In genomic region chr1:46522184-46522968, GRCh38 we compare ENCODE assay signal across 10 cellular contexts. TPM values are rescaled to one million over a fixed set of nuclear protein-coding genes. Genes with fewer than 3 reads are reported as not detected.
DNase-seq lines count a peak whose midpoint lies in the region; ATAC-seq and TF ChIP-seq lines count a peak whose summit lies in the region.
"Had no signal": no experiment of that assay in that cellular context is flagged by ENCODE, and none has a peak within 500 bp of the region (broad histone marks: within the 10 kb centered on the region; RNA-seq: fewer than 3 reads in every experiment).

No MANE protein-coding gene starts in this region.

- H3K4me1 ChIP-seq in body of pancreas: peaks cover 15% of the 10 kb centered on the region
- H3K4me1 ChIP-seq in BE2C: no peaks in the 10 kb centered on the region

- peak overlapping the region; percentile 12 for H3K4me3 Mint-ChIP-seq in activated T-cell treated with anti-CD3 and anti-CD28 coated beads, Interleukin-2, amount 50 U/mL, for 24 hours
- H3K4me3 Mint-ChIP-seq in mesothelial cell of epicardium: no peak overlapping the region
- H3K4me3 Mint-ChIP-seq: activated B cell treated with CpG ODN at 0.5 μM for 24 hours, naive B cell had no signal

- no peak for TF ChIP-seq CTCF in NB4 (IDR thresholded peaks at IDR 0.05; ENCODE audit: low read depth, low read length)
- no peak for TF ChIP-seq CTCF in body of pancreas (IDR thresholded peaks at IDR 0.05)
- no peak for TF ChIP-seq CTCF in mesothelial cell of epicardium (IDR thresholded peaks at IDR 0.05; ENCODE audit: unreplicated experiment)
- no peak for TF ChIP-seq CTCF in BE2C (IDR thresholded peaks at IDR 0.05; ENCODE audit: low read depth, low read length)

- intact Hi-C loops in body of pancreas (cut with DNase I): no loop called here

- peak; percentile 68 for ATAC-seq in body of pancreas
- no peak for ATAC-seq in GM21526 (IDR thresholded peaks at IDR 0.05; ENCODE audit: low FRiP score, unreplicated experiment)

- H3K27ac ChIP-seq in body of pancreas: peak overlapping the region in 3 of 4 donors; percentile 43 to 51 (median 43)

- H3K36me3 ChIP-seq in body of pancreas (replicated peaks in 1 of 2; ENCODE audit: insufficient read depth in 1 of 2, low read depth in 2 of 2) (no peaks in the 10 kb centered on the region), BE2C (no peaks in the 10 kb centered on the region)

- no peak overlapping the region for H3K4me3 ChIP-seq in NB4 (ENCODE audit: low read depth, low read length)
- H3K4me3 ChIP-seq in body of pancreas: no peak overlapping the region
- no peak overlapping the region for H3K4me3 ChIP-seq in BE2C (ENCODE audit: low read depth, low read length)

- H3K9me3 ChIP-seq in body of pancreas (no peaks in the 10 kb centered on the region), BE2C (no peaks in the 10 kb centered on the region)

- DNase-seq in activated T-cell treated with anti-CD3 and anti-CD28 coated beads, Interleukin-2, amount 50 U/mL, for 24 hours: peak; percentile 46
- no peak for DNase-seq in activated T-cell treated with anti-CD3 and anti-CD28 coated beads for 4 hours
- DNase-seq in NB4 (ENCODE audit: low read depth): peak; percentile 85
- peak; percentile 33 to 65 (median 58) for DNase-seq in body of pancreas
- no peak for DNase-seq in mesothelial cell of epicardium (ENCODE audit: low spot score in 2 of 2, unreplicated experiment in 2 of 2)
- no peak for DNase-seq in BE2C
- no peak for DNase-seq in COR-L47 (lab: John Stamatoyannopoulos, UW)
- DNase-seq: activated B cell treated with CpG ODN at 0.5 μM for 24 hours, naive B cell had no signal

- H3K27ac Mint-ChIP-seq in activated T-cell treated with anti-CD3 and anti-CD28 coated beads, Interleukin-2, amount 50 U/mL, for 24 hours: peak overlapping the region; percentile 85
- peak overlapping the region; percentile 59 for H3K27ac Mint-ChIP-seq in mesothelial cell of epicardium
- H3K27ac Mint-ChIP-seq: activated B cell treated with CpG ODN at 0.5 μM for 24 hours, naive B cell had no signal

- H3K27me3 ChIP-seq in body of pancreas (no peaks in the 10 kb centered on the region), BE2C (no peaks in the 10 kb centered on the region)

- H3K4me1 Mint-ChIP-seq in activated T-cell treated with anti-CD3 and anti-CD28 coated beads, Interleukin-2, amount 50 U/mL, for 24 hours (ENCODE audit: low read depth): peaks cover 15% of the 10 kb centered on the region
- peaks cover 53% of the 10 kb centered on the region for H3K4me1 Mint-ChIP-seq in mesothelial cell of epicardium
- H3K4me1 Mint-ChIP-seq: activated B cell treated with CpG ODN at 0.5 μM for 24 hours, naive B cell had no signal

- H3K9me3 Mint-ChIP-seq in activated T-cell treated with anti-CD3 and anti-CD28 coated beads, Interleukin-2, amount 50 U/mL, for 24 hours: no peaks in the 10 kb centered on the region
- no peaks in the 10 kb centered on the region for H3K9me3 Mint-ChIP-seq in mesothelial cell of epicardium
- H3K9me3 Mint-ChIP-seq: activated B cell treated with CpG ODN at 0.5 μM for 24 hours, naive B cell had no signal

- H3K36me3 Mint-ChIP-seq in activated T-cell treated with anti-CD3 and anti-CD28 coated beads, Interleukin-2, amount 50 U/mL, for 24 hours (ENCODE audit: low read depth): no peaks in the 10 kb centered on the region
- H3K36me3 Mint-ChIP-seq in mesothelial cell of epicardium: no peaks in the 10 kb centered on the region
- H3K36me3 Mint-ChIP-seq: naive B cell had no signal

- TF ChIP-seq POLR2A in NB4 (IDR thresholded peaks at IDR 0.05; ENCODE audit: extremely low read depth, insufficient read length) (no peak), body of pancreas (IDR thresholded peaks at IDR 0.05) (no peak)

- H3K27me3 Mint-ChIP-seq in activated T-cell treated with anti-CD3 and anti-CD28 coated beads, Interleukin-2, amount 50 U/mL, for 24 hours: peaks cover 45% of the 10 kb centered on the region
- peaks cover 56% of the 10 kb centered on the region for H3K27me3 Mint-ChIP-seq in mesothelial cell of epicardium (ENCODE audit: low read depth)

- 23 to 25% methylated on average over 16 of the region's 16 CpGs for WGBS in body of pancreas, 2 donors

RNA-seq across cellular contexts. Expression of gene KNCN, which starts 29.1 kb away (rescaled TPM):
- total RNA-seq in body of pancreas: not detected
- total RNA-seq in mesothelial cell of epicardium: not detected in 3 replicates
- polyA plus RNA-seq in BE2C (2012; ENCODE audit: insufficient read depth, insufficient read length, low read depth): not detected
- total RNA-seq: activated B cell treated with CpG ODN at 0.5 μM for 24 hours had no signal

RNA-seq across cellular contexts. Expression of gene DMBX1, which starts 32.7 kb away (rescaled TPM):
- not detected for total RNA-seq in body of pancreas
- not detected in 3 replicates for total RNA-seq in mesothelial cell of epicardium
- not detected for polyA plus RNA-seq in BE2C (2012; ENCODE audit: insufficient read depth, insufficient read length, low read depth)
- total RNA-seq: activated B cell treated with CpG ODN at 0.5 μM for 24 hours had no signal

Comparison
In these comparisons a context has a peak if more than half of its experiments do, and no peak if none do; other contexts are left out.
1. DNase-seq: peak in activated T-cell treated with anti-CD3 and anti-CD28 coated beads, Interleukin-2, amount 50 U/mL, for 24 hours (single experiment), NB4 (single experiment) and body of pancreas (4 of 4); none in activated T-cell treated with anti-CD3 and anti-CD28 coated beads for 4 hours (single experiment), mesothelial cell of epicardium (0 of 2), BE2C (single experiment) and COR-L47 (single experiment).